Comparison of ENCODE assay signal across 12 cellular contexts in the genomic region with DNA sequence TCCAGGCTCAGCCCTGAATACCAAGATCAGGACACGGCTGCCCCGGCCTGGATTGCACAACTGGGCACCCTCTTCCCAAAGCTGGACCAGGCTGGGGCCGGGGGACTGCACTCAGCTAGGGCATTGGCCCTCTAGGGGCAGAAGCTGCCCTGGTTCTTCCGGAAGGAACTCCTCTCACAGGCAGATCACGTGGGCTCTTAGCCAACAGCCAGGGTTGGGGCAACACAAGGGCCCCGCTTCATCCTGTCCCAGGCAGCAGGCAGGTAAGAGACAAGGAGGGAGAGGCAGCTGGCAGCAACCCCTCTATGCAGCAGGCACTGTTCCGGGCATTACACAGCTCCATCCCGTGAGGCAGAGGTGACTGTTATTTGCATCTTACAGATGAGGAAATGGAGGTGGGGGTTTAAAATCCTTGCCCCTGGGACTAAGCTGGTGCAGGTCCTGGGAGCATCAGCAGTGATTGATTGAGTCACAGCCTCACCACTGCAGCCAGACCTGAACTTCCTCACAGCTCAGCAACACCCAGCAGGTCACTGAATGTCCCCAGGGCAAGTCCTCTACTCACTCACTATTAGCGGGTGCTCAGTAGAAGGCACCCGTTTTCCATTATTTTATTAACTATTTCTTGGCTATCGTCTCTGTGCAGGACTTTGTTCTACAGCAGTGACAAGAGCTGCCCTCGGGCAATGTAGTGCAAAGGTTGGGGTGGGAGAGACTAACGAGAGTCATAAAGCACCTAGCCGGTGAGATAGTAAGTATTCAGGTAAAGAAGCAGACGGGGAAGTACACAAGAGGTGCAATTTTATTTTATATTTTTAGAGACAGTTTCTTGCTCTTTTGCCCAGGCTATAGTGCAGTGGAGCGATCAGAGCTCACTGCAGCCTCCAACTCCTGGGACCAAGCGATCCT. TPM values are rescaled to one million over a fixed set of nuclear protein-coding genes. Genes with fewer than 3 reads are reported as not detected.
A peak's percentile ranks its signal among the peaks of the same experiment; 100 is the strongest.
DNase-seq lines count a peak whose midpoint lies in the region; ATAC-seq and TF ChIP-seq lines count a peak whose summit lies in the region.
"Not testable (repeated sequence)": the region's sequence is repeated elsewhere in the genome, so short reads cannot be mapped to it uniquely, and the experiment has no call there.
"Had no signal": no experiment of that assay in that cellular context is flagged by ENCODE, and none has a peak within 500 bp of the region (broad histone marks: within the 10 kb centered on the region; RNA-seq: fewer than 3 reads in every experiment).

No MANE protein-coding gene starts in this region.

- not testable (repeated sequence) for TF ChIP-seq CTCF in PC-3 (conservative IDR thresholded peaks at IDR 0.05; ENCODE audit: low read depth, low read length); foreskin keratinocyte (conservative IDR thresholded peaks at IDR 0.05); lung (IDR thresholded peaks at IDR 0.05; ENCODE audit: control extremely low read depth, extremely low read depth)

- POLR2A ChIA-PET in PC-3 (lab: Charles Lee; ENCODE audit: unreplicated experiment): not testable (repeated sequence)

- H3K36me3 Mint-ChIP-seq in activated T-cell treated with anti-CD3 and anti-CD28 coated beads, Interleukin-2, amount 50 U/mL, for 4 hours (ENCODE audit: insufficient read depth): not testable (repeated sequence)

- not testable (repeated sequence) for H3K4me1 ChIP-seq in PC-3 (ENCODE audit: insufficient read depth, low read length); foreskin keratinocyte
- peaks cover 0 to 13% of the 10 kb centered on the region in 2 donors for H3K4me1 ChIP-seq in lung (ENCODE audit: control insufficient read depth in 2 of 2, insufficient read depth in 2 of 2, low read length in 2 of 2)

- H3K4me3 ChIP-seq in PC-3 (ENCODE audit: low read length); lung: not testable (repeated sequence)

- not testable (repeated sequence) for DNase-seq in PC-3; activated T-cell treated with anti-CD3 and anti-CD28 coated beads, Interleukin-2, amount 50 U/mL, for 4 hours; foreskin keratinocyte; lung (ENCODE audit: low spot score); stimulated activated naive CD8-positive, alpha-beta T cell treated with anti-CD3 and anti-CD28 coated beads, Interleukin-15, amount 100 ng/mL, for 72 hours

- not testable (repeated sequence) for H3K9me2 ChIP-seq in PC-3 (replicated peaks; ENCODE audit: low read length)

- not testable (repeated sequence) for H3K9me3 Mint-ChIP-seq in activated T-cell treated with anti-CD3 and anti-CD28 coated beads, Interleukin-2, amount 50 U/mL, for 4 hours; stimulated activated naive CD8-positive, alpha-beta T cell treated with anti-CD3 and anti-CD28 coated beads, Interleukin-15, amount 100 ng/mL, for 72 hours

- intact Hi-C loops in PC-3 (cut with micrococcal nuclease): not testable (repeated sequence)

- no CpG with 5 or more reads among the region's 17 CpGs for WGBS in lung, 2 donors

- not testable (repeated sequence) for H3K4me1 Mint-ChIP-seq in activated T-cell treated with anti-CD3 and anti-CD28 coated beads, Interleukin-2, amount 50 U/mL, for 4 hours (ENCODE audit: low read depth)
- peaks cover 23% of the 10 kb centered on the region for H3K4me1 Mint-ChIP-seq in stimulated activated naive CD8-positive, alpha-beta T cell treated with anti-CD3 and anti-CD28 coated beads, Interleukin-15, amount 100 ng/mL, for 72 hours

- H4K20me1 ChIP-seq in PC-3 (ENCODE audit: low read length): not testable (repeated sequence)

- not testable (repeated sequence) for H3F3A ChIP-seq in PC-3 (ENCODE audit: low read length, unreplicated experiment)

- not testable (repeated sequence) for H3K9me3 ChIP-seq in PC-3 (ENCODE audit: low read length); lung (ENCODE audit: control insufficient read depth in 2 of 2, insufficient read depth in 1 of 2, low read length in 1 of 2)

- H2AFZ ChIP-seq in PC-3 (ENCODE audit: low read length): not testable (repeated sequence)

- not testable (repeated sequence) for H3K9ac ChIP-seq in PC-3 (ENCODE audit: low read length)

- not testable (repeated sequence) for H3K27ac Mint-ChIP-seq in stimulated activated naive CD8-positive, alpha-beta T cell treated with anti-CD3 and anti-CD28 coated beads, Interleukin-15, amount 100 ng/mL, for 72 hours

- peak; percentile 60 for ATAC-seq in GM18502 (IDR thresholded peaks at IDR 0.05; ENCODE audit: poor library complexity, unreplicated experiment)
- peak; percentile 63 for ATAC-seq in GM21390 (IDR thresholded peaks at IDR 0.05; ENCODE audit: unreplicated experiment)
- ATAC-seq in HG02981 (IDR thresholded peaks at IDR 0.05; ENCODE audit: unreplicated experiment): peak; percentile 58
- peak; percentile 50 for ATAC-seq in PC-3
- ATAC-seq in activated T-cell treated with anti-CD3 and anti-CD28 coated beads, Interleukin-2, amount 50 U/mL, for 4 hours: peak; percentile 84 to 89
- peak; percentile 63 for ATAC-seq in foreskin keratinocyte
- peak; percentile 24 for ATAC-seq in lung (ENCODE audit: insufficient read depth, low FRiP score)
- ATAC-seq in stimulated activated naive CD8-positive, alpha-beta T cell treated with anti-CD3 and anti-CD28 coated beads, Interleukin-15, amount 100 ng/mL, for 72 hours: peak; percentile 93

- not testable (repeated sequence) for BruUV-seq in PC-3 (replicated peaks; lab: Mats Ljungman, UMichigan)

- H3K4me2 ChIP-seq in PC-3 (ENCODE audit: low read length): not testable (repeated sequence)

- CTCF ChIA-PET in PC-3 (lab: Charles Lee): not testable (repeated sequence)

- H3K79me2 ChIP-seq in PC-3 (ENCODE audit: low read length): not testable (repeated sequence)

- H3K27me3 Mint-ChIP-seq in activated T-cell treated with anti-CD3 and anti-CD28 coated beads, Interleukin-2, amount 50 U/mL, for 4 hours (ENCODE audit: low read depth); stimulated activated naive CD8-positive, alpha-beta T cell treated with anti-CD3 and anti-CD28 coated beads, Interleukin-15, amount 100 ng/mL, for 72 hours: not testable (repeated sequence)

- not testable (repeated sequence) for H3K27me3 ChIP-seq in PC-3 (ENCODE audit: low read length); lung (ENCODE audit: control insufficient read depth, insufficient read depth)
- H3K27me3 ChIP-seq in foreskin keratinocyte: peaks cover 17% of the 10 kb centered on the region

- H3K27ac ChIP-seq in PC-3 (ENCODE audit: low read length); foreskin keratinocyte; lung (ENCODE audit: low read depth in 1 of 2, low read length in 1 of 2): not testable (repeated sequence)

- H3K36me3 ChIP-seq in PC-3 (ENCODE audit: low read depth, low read length); lung (ENCODE audit: control insufficient read depth in 2 of 2, insufficient read depth in 2 of 2, low read length in 2 of 2): not testable (repeated sequence)

- not testable (repeated sequence) for H3K4me3 Mint-ChIP-seq in activated T-cell treated with anti-CD3 and anti-CD28 coated beads, Interleukin-2, amount 50 U/mL, for 4 hours; stimulated activated naive CD8-positive, alpha-beta T cell treated with anti-CD3 and anti-CD28 coated beads, Interleukin-15, amount 100 ng/mL, for 72 hours

RNA-seq across cellular contexts. Expression of a gene that starts 2.8 kb away (rescaled TPM):
- total RNA-seq in PC-3 (2014; rRNA removed) (0.17 TPM in 1 of 2 replicates, not detected in the other), foreskin keratinocyte (0.25 TPM in 1 of 2 replicates, not detected in the other), lung (1 to 10 TPM; 3.7 to 6.4 TPM)
- total RNA-seq in activated T-cell treated with anti-CD3 and anti-CD28 coated beads, Interleukin-2, amount 50 U/mL, for 4 hours: not detected
- polyA plus RNA-seq in foreskin keratinocyte (0.06 TPM in 2 replicates), lung (10 to 100 TPM in 1 of 2 donors, 1 to 10 TPM in 1; 5.7 to 14.2 TPM)
- total RNA-seq: Daoy, neural crest cell had no signal

RNA-seq across cellular contexts. Expression of a gene that starts 10.2 kb away (rescaled TPM):
- 2.9 and 4.7 TPM in 2 replicates for total RNA-seq in PC-3 (2014; rRNA removed)
- total RNA-seq in activated T-cell treated with anti-CD3 and anti-CD28 coated beads, Interleukin-2, amount 50 U/mL, for 4 hours: 1 to 10 TPM; 4.8 to 5.5 (median 5.0) TPM
- total RNA-seq in foreskin keratinocyte: 1.6 and 1.8 TPM in 2 replicates
- polyA plus RNA-seq in foreskin keratinocyte: 1.8 TPM in 2 replicates
- 10 to 100 TPM; 37.3 to 43.1 TPM for total RNA-seq in lung
- polyA plus RNA-seq in lung: 100 to 1,000 TPM in 1 of 2 donors, 10 to 100 TPM in 1; 34.6 to 118 TPM

RNA-seq across cellular contexts. Expression of a gene that starts 38.2 kb away (rescaled TPM):
- 1.1 TPM in 1 of 2 replicates, not detected in the other for total RNA-seq in PC-3 (2014; rRNA removed)
- total RNA-seq in activated T-cell treated with anti-CD3 and anti-CD28 coated beads, Interleukin-2, amount 50 U/mL, for 4 hours: under 1 TPM in 1 of 3 donors, not detected in 2; 0.26 TPM
- 0.46 and 0.48 TPM in 2 replicates for total RNA-seq in foreskin keratinocyte
- not detected in 2 replicates for polyA plus RNA-seq in foreskin keratinocyte
- 1 to 10 TPM in 1 of 2 donors, under 1 TPM in 1; 0.74 to 1.6 TPM for total RNA-seq in lung
- not detected for polyA plus RNA-seq in lung
- total RNA-seq: Daoy, neural crest cell, right atrium auricular region had no signal
- polyA plus RNA-seq: thymus had no signal

RNA-seq across cellular contexts. Expression of a gene that starts 45.9 kb away (rescaled TPM):
- total RNA-seq in PC-3 (2014; rRNA removed) (22.3 and 25.9 TPM in 2 replicates), foreskin keratinocyte (19.2 and 25.9 TPM in 2 replicates), lung (10 to 100 TPM; 17.8 to 30.4 TPM)
- total RNA-seq in activated T-cell treated with anti-CD3 and anti-CD28 coated beads, Interleukin-2, amount 50 U/mL, for 4 hours: 10 to 100 TPM; 40.3 to 44.5 (median 42.1) TPM
- polyA plus RNA-seq in foreskin keratinocyte (16.8 and 20.3 TPM in 2 replicates), lung (10 to 100 TPM; 18.5 to 46.6 TPM)

Comparison
In these comparisons a context has a peak if more than half of its experiments do, and no peak if none do; other contexts are left out.
1. ATAC-seq: peak in every context shown above with its lines; median percentile 93 in stimulated activated naive CD8-positive, alpha-beta T cell treated with anti-CD3 and anti-CD28 coated beads, Interleukin-15, amount 100 ng/mL, for 72 hours; 86 in activated T-cell treated with anti-CD3 and anti-CD28 coated beads, Interleukin-2, amount 50 U/mL, for 4 hours; 63 in GM21390; 63 in foreskin keratinocyte; 60 in GM18502; 58 in HG02981; 50 in PC-3; 24 in lung.